In genomic region chr3:45890405-45890804, GRCh38 we compare ENCODE assay signal across 8 cellular contexts. TPM values are rescaled to one million over a fixed set of nuclear protein-coding genes. Genes with fewer than 3 reads are reported as not detected.
DNase-seq lines count a peak whose midpoint lies in the region; ATAC-seq, FAIRE-seq and TF ChIP-seq lines count a peak whose summit lies in the region.
"Had no signal": no experiment of that assay in that cellular context is flagged by ENCODE, and none has a peak within 500 bp of the region (broad histone marks: within the 10 kb centered on the region; RNA-seq: fewer than 3 reads in every experiment).

No MANE protein-coding gene starts in this region.

- POLR2A ChIA-PET in CD8-positive, alpha-beta memory T cell (lab: Charles Lee) = interaction anchor here (1.2 to 1.3 kb wide), 3 partner anchors 14 to 25 kb away, joined by 3 to 4 read pairs (median 4); no protein-coding TSS in a partner anchor
- POLR2A ChIA-PET in HEK293 (lab: Yijun Ruan, JAX) = no interaction called here

- no peaks in the 10 kb centered on the region for H3K79me2 ChIP-seq in OCI-LY3 (ENCODE audit: low read length)

- no peaks in the 10 kb centered on the region for H3K9me3 ChIP-seq in CD8-positive, alpha-beta memory T cell (ENCODE audit: low read length)
- no peaks in the 10 kb centered on the region for H3K9me3 ChIP-seq in HEK293 (ENCODE audit: control insufficient read depth, insufficient read depth, low read depth, low read length)
- H3K9me3 ChIP-seq in OCI-LY3 (ENCODE audit: insufficient read depth, low read length) = no peaks in the 10 kb centered on the region
- H3K9me3 ChIP-seq in left lung = no peaks in the 10 kb centered on the region
- no peaks in the 10 kb centered on the region for H3K9me3 ChIP-seq in sigmoid colon

- no peaks in the 10 kb centered on the region for H3K27me3 ChIP-seq in CD8-positive, alpha-beta memory T cell (ENCODE audit: insufficient read depth, low read length, poor library complexity, severe bottlenecking)
- H3K27me3 ChIP-seq in OCI-LY3 (ENCODE audit: low read depth, low read length) (peaks cover 76% of the 10 kb centered on the region), left lung (no peaks in the 10 kb centered on the region), sigmoid colon (no peaks in the 10 kb centered on the region)

- peaks cover 23% of the 10 kb centered on the region for H3K4me1 ChIP-seq in CD8-positive, alpha-beta memory T cell (ENCODE audit: insufficient read depth, low read length)
- no peaks in the 10 kb centered on the region for H3K4me1 ChIP-seq in HEK293 (ENCODE audit: control insufficient read depth, insufficient read depth, low read length)
- no peaks in the 10 kb centered on the region for H3K4me1 ChIP-seq in OCI-LY3 (ENCODE audit: low read length)
- H3K4me1 ChIP-seq in left lung = no peaks in the 10 kb centered on the region
- H3K4me1 ChIP-seq in sigmoid colon = no peaks in the 10 kb centered on the region

- peak overlapping the region; percentile 25; the same call in 1 of the 2 replicates for H3K4me2 ChIP-seq in OCI-LY3 (ENCODE audit: low read length)

- no peaks in the 10 kb centered on the region for H3K36me3 ChIP-seq in CD8-positive, alpha-beta memory T cell (ENCODE audit: insufficient read depth, low read length)
- H3K36me3 ChIP-seq in HEK293 (ENCODE audit: control insufficient read depth in 2 of 2, insufficient read depth in 1 of 2, low read length in 2 of 2) (no peaks in the 10 kb centered on the region), OCI-LY3 (replicated peaks; ENCODE audit: low read depth, low read length) (no peaks in the 10 kb centered on the region), left lung (no peaks in the 10 kb centered on the region), sigmoid colon (no peaks in the 10 kb centered on the region)

- ATAC-seq in left lung = peak; percentile 56
- ATAC-seq: Right ventricle myocardium inferior had no signal

- DNase-seq in CD8-positive, alpha-beta memory T cell = peak in 1 of 5 donors; percentile 42
- no peak for DNase-seq in left lung
- no peak for DNase-seq in GF-D8 (lab: John Stamatoyannopoulos, UW)
- no peak for DNase-seq in frontal cortex (ENCODE audit: low spot score in 2 of 2)
- DNase-seq in sigmoid colon = no peak

- CTCF ChIA-PET in CD8-positive, alpha-beta memory T cell (lab: Charles Lee) = interaction anchor here (0.9 kb wide), 1 partner anchor 187 kb away, joined by 3 read pairs; no protein-coding TSS in a partner anchor
- CTCF ChIA-PET in HEK293 (lab: Yijun Ruan, JAX) = no interaction called here

- intact Hi-C loops in left lung (cut with DNase I) = no loop called here
- intact Hi-C loops in sigmoid colon (cut with DNase I) = no loop called here

- no peaks in the 10 kb centered on the region for H4K20me1 ChIP-seq in OCI-LY3 (ENCODE audit: insufficient read depth, low read length)

- WGBS in sigmoid colon, 2 donors = 6 to 30% methylated on average over 3 of the region's 3 CpGs

- no peak for TF ChIP-seq POLR2A in sigmoid colon (IDR thresholded peaks at IDR 0.05)

- H3K4me3 ChIP-seq in CD8-positive, alpha-beta memory T cell (ENCODE audit: low read length) = no peak overlapping the region
- H3K4me3 ChIP-seq in HEK293 (ENCODE audit: low read depth, low read length) (no peak overlapping the region), OCI-LY3 (ENCODE audit: low read length) (no peak overlapping the region), left lung (no peak overlapping the region), sigmoid colon (no peak overlapping the region)

- no peak for TF ChIP-seq EP300 in sigmoid colon (IDR thresholded peaks at IDR 0.05)

- H3K9me3 Mint-ChIP-seq in CD8-positive, alpha-beta memory T cell = peaks cover 0 to 2% (median 0%) of the 10 kb centered on the region in 5 donors

- no peak overlapping the region for H2AFZ ChIP-seq in OCI-LY3 (ENCODE audit: low read depth, low read length)

- H3K27ac ChIP-seq in CD8-positive, alpha-beta memory T cell (ENCODE audit: low read depth, low read length) = no peak overlapping the region
- H3K27ac ChIP-seq in HEK293 (ENCODE audit: extremely low read depth, low read depth, low read length) = no peak overlapping the region
- H3K27ac ChIP-seq in OCI-LY3 (ENCODE audit: low read length) = no peak overlapping the region
- no peak overlapping the region for H3K27ac ChIP-seq in left lung
- no peak overlapping the region for H3K27ac ChIP-seq in sigmoid colon

- TF ChIP-seq CTCF in HEK293 (tag by site-specific recombination; IDR thresholded peaks at IDR 0.05) (no peak), OCI-LY3 (IDR thresholded peaks at IDR 0.05; ENCODE audit: low read depth, low read length) (no peak), left lung (IDR thresholded peaks at IDR 0.05) (no peak), sigmoid colon (IDR thresholded peaks at IDR 0.05) (no peak)

- peak overlapping the region in 4 of 7 donors; percentile 13 to 76 (median 38) for H3K4me3 Mint-ChIP-seq in CD8-positive, alpha-beta memory T cell

- FAIRE-seq in frontal cortex (lab: Jason Lieb, UNC) = no peak

- H3K9ac ChIP-seq in OCI-LY3 (ENCODE audit: low read length) = no peak overlapping the region

- H3K36me3 Mint-ChIP-seq in CD8-positive, alpha-beta memory T cell = peaks cover 0 to 40% (median 5%) of the 10 kb centered on the region in 3 donors

- peak overlapping the region in 1 of 8 donors; percentile 54 for H3K27ac Mint-ChIP-seq in CD8-positive, alpha-beta memory T cell

- H3K4me1 Mint-ChIP-seq in CD8-positive, alpha-beta memory T cell = peaks cover 3 to 57% (median 9%) of the 10 kb centered on the region in 3 donors

- peaks cover 6 to 12% of the 10 kb centered on the region in 2 donors for H3K27me3 Mint-ChIP-seq in CD8-positive, alpha-beta memory T cell

TF ChIP-seq in HEK293, 187 proteins besides CTCF, POLR2A, EP300 and RAD21 (continues in another document):
- no peak for TF ChIP-seq ZNF335 (tag by site-specific recombination; conservative IDR thresholded peaks at IDR 0.05)
- no peak for TF ChIP-seq MEIS1 (CRISPR knock-in tag; IDR thresholded peaks at IDR 0.05; ENCODE audit: borderline replicate concordance)
- no peak for TF ChIP-seq GLIS1 (tag by site-specific recombination; IDR thresholded peaks at IDR 0.05)
- TF ChIP-seq MYNN (tag by site-specific recombination; IDR thresholded peaks at IDR 0.05; ENCODE audit: borderline replicate concordance) = no peak
- no peak for TF ChIP-seq ZNF488 (tag by site-specific recombination; IDR thresholded peaks at IDR 0.05)
- no peak for TF ChIP-seq ATF2 (tag by site-specific recombination; IDR thresholded peaks at IDR 0.05; ENCODE audit: low read depth)
- TF ChIP-seq ZNF571 (tag by site-specific recombination; IDR thresholded peaks at IDR 0.05) = no peak
- TF ChIP-seq ZNF792 (tag by site-specific recombination; IDR thresholded peaks at IDR 0.05) = no peak
- peak; percentile 26; the same call in 1 of the 2 replicates for TF ChIP-seq ZNF660 (tag by site-specific recombination; IDR thresholded peaks at IDR 0.05)
- no peak for TF ChIP-seq HOXC10 (CRISPR knock-in tag; IDR thresholded peaks at IDR 0.05)
- no peak for TF ChIP-seq ZNF26 (tag by site-specific recombination; IDR thresholded peaks at IDR 0.05)
- TF ChIP-seq FEZF1 (tag by site-specific recombination; IDR thresholded peaks at IDR 0.05) = no peak

RNA-seq across cellular contexts. Expression of gene CCR9, which starts 4.1 kb away (rescaled TPM):
- total RNA-seq in CD8-positive, alpha-beta memory T cell = 1 to 10 TPM; 7.3 to 8.3 TPM
- 1.4 TPM for polyA plus RNA-seq in CD8-positive, alpha-beta memory T cell
- total RNA-seq in left lung = under 1 TPM in 1 of 2 donors, not detected in 1; 0.12 TPM
- total RNA-seq in frontal cortex = 0.41 TPM
- total RNA-seq in sigmoid colon = not detected
- under 1 TPM in 1 of 3 donors, not detected in 2; 0.55 TPM for polyA plus RNA-seq in sigmoid colon
- total RNA-seq: Right ventricle myocardium inferior had no signal

RNA-seq across cellular contexts. Expression of gene LZTFL1, which starts 48.5 kb away (rescaled TPM):
- 10 to 100 TPM in 1 of 2 experiments, 1 to 10 TPM in 1; 9.0 to 11.4 TPM for total RNA-seq in CD8-positive, alpha-beta memory T cell
- 8.9 TPM for polyA plus RNA-seq in CD8-positive, alpha-beta memory T cell
- total RNA-seq in left lung (10 to 100 TPM; 17.0 to 27.2 TPM), frontal cortex (24.5 TPM), sigmoid colon (10 to 100 TPM; 16.6 to 31.0 (median 17.8) TPM)
- polyA plus RNA-seq in sigmoid colon = 10 to 100 TPM in 1 of 3 donors, 1 to 10 TPM in 2; 7.9 to 12.0 (median 8.1) TPM

RNA-seq across cellular contexts. Expression of gene CXCR6, which starts 52.9 kb away (rescaled TPM):
- 1 to 10 TPM; 5.8 to 5.9 TPM for total RNA-seq in CD8-positive, alpha-beta memory T cell
- polyA plus RNA-seq in CD8-positive, alpha-beta memory T cell = 70.8 TPM
- total RNA-seq in left lung = 1 to 10 TPM in 1 of 2 donors, under 1 TPM in 1; 0.96 to 4.1 TPM
- total RNA-seq in frontal cortex = not detected
- total RNA-seq in sigmoid colon = under 1 TPM in 3 of 4 donors, not detected in 1; 0.36 to 0.95 (median 0.49) TPM
- 1 to 10 TPM in 1 of 3 donors, not detected in 2; 3.3 TPM for polyA plus RNA-seq in sigmoid colon
